12 cellular contexts compared by ENCODE assay signal in genomic region chr6:111691345-111692225, GRCh38.
DNase-seq lines count a peak whose midpoint lies in the region; ATAC-seq, FAIRE-seq and TF ChIP-seq lines count a peak whose summit lies in the region.
"Had no signal": no experiment of that assay in that cellular context is flagged by ENCODE, and none has a peak within 500 bp of the region (broad histone marks: within the 10 kb centered on the region; RNA-seq: fewer than 3 reads in every experiment).

No MANE protein-coding gene starts in this region.

- DNase-seq in HepG2 (ENCODE audit: low spot score) (no peak), left colon (peak; percentile 48 to 76), upper lobe of right lung (no peak), SKM-1 treated with dmso at 0.1 percent for 144 hours (lab: John Stamatoyannopoulos, UW; ENCODE audit: unreplicated experiment) (no peak)
- DNase-seq in activated naive CD8-positive, alpha-beta T cell treated with anti-CD3 and anti-CD28 coated beads, Interleukin-2, amount 10 ng/mL, durations not matched to agents 7 days and 5 days: no peak
- DNase-seq: COR-L47; NCI-H510A; stimulated activated naive CD4-positive, alpha-beta T cell treated with Interleukin-2 at 50 U/mL for 16 hours had no signal

- POLR2A ChIA-PET in HepG2 (lab: Yijun Ruan, JAX): no interaction called here
- POLR2A ChIA-PET in activated naive CD8-positive, alpha-beta T cell treated with anti-CD3 and anti-CD28 coated beads, Interleukin-2, amount 10 ng/mL, durations not matched to agents 7 days and 5 days (lab: Charles Lee): no interaction called here

- H3K36me3 ChIP-seq in liver (ENCODE audit: control insufficient read depth in 4 of 4, insufficient read depth in 3 of 4, low read depth in 1 of 4, low read length in 3 of 4): no peaks in the 10 kb centered on the region
- H3K36me3 ChIP-seq in HepG2 (replicated peaks in 1 of 2; ENCODE audit: control insufficient read depth in 1 of 2, insufficient read depth in 2 of 2, low read length in 2 of 2): peaks cover 4 to 7% of the 10 kb centered on the region in 2 experiments; a peak in 1 of 5 replicates
- H3K36me3 ChIP-seq in upper lobe of right lung: peaks cover 30% of the 10 kb centered on the region

- H3K27ac ChIP-seq in liver (ENCODE audit: low read depth in 1 of 2, low read length in 2 of 2): peak overlapping the region; percentile 77 to 80
- no peak overlapping the region for H3K27ac ChIP-seq in HepG2 (ENCODE audit: extremely low read length, insufficient read depth, low read length)
- H3K27ac ChIP-seq in upper lobe of right lung: peak overlapping the region; percentile 26

- TF ChIP-seq POLR2A in HepG2 (IDR thresholded peaks at IDR 0.05; ENCODE audit: insufficient read depth in 1 of 2, low read depth in 2 of 2, low read length in 2 of 2): no peak

- H3K36me3 Mint-ChIP-seq in activated naive CD8-positive, alpha-beta T cell treated with anti-CD3 and anti-CD28 coated beads, Interleukin-2, amount 10 ng/mL, durations not matched to agents 7 days and 5 days: peaks cover 40% of the 10 kb centered on the region

- H3K4me3 ChIP-seq in liver (ENCODE audit: low read depth in 1 of 3, low read length in 3 of 3): no peak overlapping the region
- H3K4me3 ChIP-seq in HepG2 (replicated peaks in 1 of 3; ENCODE audit: insufficient read depth in 1 of 3, low read depth in 2 of 3, low read length in 3 of 3): no peak overlapping the region
- H3K4me3 ChIP-seq in upper lobe of right lung: no peak overlapping the region

- TF ChIP-seq CTCF in liver (IDR thresholded peaks at IDR 0.05; ENCODE audit: low read depth, low read length, missing input control): no peak
- no peak for TF ChIP-seq CTCF in HepG2 (CRISPR knock-in tag; IDR thresholded peaks at IDR 0.05)
- TF ChIP-seq CTCF in upper lobe of right lung (IDR thresholded peaks at IDR 0.05): no peak

- H2AFZ ChIP-seq in HepG2 (ENCODE audit: low read length): no peak overlapping the region

- WGBS in liver: 83% methylated on average over 7 of the region's 7 CpGs
- WGBS in HepG2 (ENCODE audit: low lambda C conversion rate): 91% methylated on average over 7 of the region's 7 CpGs

- no peaks in the 10 kb centered on the region for H3K27me3 Mint-ChIP-seq in activated naive CD8-positive, alpha-beta T cell treated with anti-CD3 and anti-CD28 coated beads, Interleukin-2, amount 10 ng/mL, durations not matched to agents 7 days and 5 days

- H3K4me1 ChIP-seq in liver (ENCODE audit: control insufficient read depth in 4 of 4, insufficient read depth in 4 of 4, low read length in 3 of 4) (peaks cover 7 to 35% (median 20%) of the 10 kb centered on the region in 4 donors), HepG2 (ENCODE audit: insufficient read depth, low read length) (peaks cover 32% of the 10 kb centered on the region), upper lobe of right lung (peaks cover 12% of the 10 kb centered on the region)

- no peak overlapping the region for H3K4me3 Mint-ChIP-seq in activated naive CD8-positive, alpha-beta T cell treated with anti-CD3 and anti-CD28 coated beads, Interleukin-2, amount 10 ng/mL, durations not matched to agents 7 days and 5 days

- no peak for FAIRE-seq in HepG2 (lab: Jason Lieb, UNC)
- FAIRE-seq: H54 had no signal

- peak overlapping the region; percentile 39 for H3K27ac Mint-ChIP-seq in activated naive CD8-positive, alpha-beta T cell treated with anti-CD3 and anti-CD28 coated beads, Interleukin-2, amount 10 ng/mL, durations not matched to agents 7 days and 5 days

- TF ChIP-seq EP300 in HepG2 (IDR thresholded peaks at IDR 0.05; ENCODE audit: low read depth in 2 of 2, low read length in 2 of 2) (no peak), HepG2 (CRISPR knock-in tag; IDR thresholded peaks at IDR 0.05; ENCODE audit: borderline replicate concordance) (no peak)

- no TSS peak for BruUV-seq in HepG2 (replicated peaks; lab: Mats Ljungman, UMichigan)

- in situ Hi-C loops in HepG2 (cut with HindIII; ENCODE audit: extremely low pct_ligation_motif_present, low pct_unique_long_range_greater_than_20kb): no loop called here

- CTCF ChIA-PET in HepG2 (lab: Yijun Ruan, JAX; ENCODE audit: low intra/inter-chr PET ratio, low total read pairs): no interaction called here

- peaks cover 15% of the 10 kb centered on the region for H3K4me1 Mint-ChIP-seq in activated naive CD8-positive, alpha-beta T cell treated with anti-CD3 and anti-CD28 coated beads, Interleukin-2, amount 10 ng/mL, durations not matched to agents 7 days and 5 days

- ATAC-seq in HepG2 (no peak), left colon (peak; percentile 57), upper lobe of right lung (peak; percentile 16), GM19467 (IDR thresholded peaks at IDR 0.05; ENCODE audit: unreplicated experiment) (no peak), GM21381 (IDR thresholded peaks at IDR 0.05; ENCODE audit: unreplicated experiment) (no peak)
- ATAC-seq in activated naive CD8-positive, alpha-beta T cell treated with anti-CD3 and anti-CD28 coated beads, Interleukin-2, amount 10 ng/mL, durations not matched to agents 7 days and 5 days (ENCODE audit: low read depth): no peak

- no peak overlapping the region for H3K4me2 ChIP-seq in HepG2 (ENCODE audit: low read depth, low read length)

- H3K9ac ChIP-seq in liver (ENCODE audit: low read depth in 1 of 2, low read length in 2 of 2): no peak overlapping the region
- H3K9ac ChIP-seq in HepG2 (ENCODE audit: insufficient read depth, low read depth, low read length): no peak overlapping the region

- no peaks in the 10 kb centered on the region for H3K9me3 Mint-ChIP-seq in activated naive CD8-positive, alpha-beta T cell treated with anti-CD3 and anti-CD28 coated beads, Interleukin-2, amount 10 ng/mL, durations not matched to agents 7 days and 5 days

- H4K20me1 ChIP-seq in HepG2 (ENCODE audit: insufficient read depth, low read length): no peaks in the 10 kb centered on the region

- intact Hi-C loops in HepG2 (cut with micrococcal nuclease; ENCODE audit: unreplicated experiment) (no loop called here), left colon (cut with DNase I, micrococcal nuclease) (no loop called here), upper lobe of right lung (cut with DNase I) (no loop called here)

- no peak for TF ChIP-seq RAD21 in liver (IDR thresholded peaks at IDR 0.05)
- TF ChIP-seq RAD21 in HepG2 (CRISPR knock-in tag; IDR thresholded peaks at IDR 0.05): no peak

- no peaks in the 10 kb centered on the region for H3K27me3 ChIP-seq in liver (ENCODE audit: control insufficient read depth in 4 of 4, insufficient read depth in 4 of 4, low read length in 3 of 4)
- H3K27me3 ChIP-seq in HepG2 (ENCODE audit: control insufficient read depth in 1 of 2, insufficient read depth in 2 of 2, low read length in 2 of 2): no peaks in the 10 kb centered on the region
- no peaks in the 10 kb centered on the region for H3K27me3 ChIP-seq in upper lobe of right lung

- no peaks in the 10 kb centered on the region for H3K79me2 ChIP-seq in HepG2 (ENCODE audit: insufficient read depth, low read length)

- H3K9me3 ChIP-seq in liver (ENCODE audit: control insufficient read depth in 4 of 4, low read length in 3 of 4): no peaks in the 10 kb centered on the region
- no peaks in the 10 kb centered on the region for H3K9me3 ChIP-seq in HepG2 (ENCODE audit: low read length)
- no peaks in the 10 kb centered on the region for H3K9me3 ChIP-seq in upper lobe of right lung

TF ChIP-seq in liver, 16 proteins besides CTCF, POLR2A, EP300 and RAD21:
- TF ChIP-seq, protein P1, sequence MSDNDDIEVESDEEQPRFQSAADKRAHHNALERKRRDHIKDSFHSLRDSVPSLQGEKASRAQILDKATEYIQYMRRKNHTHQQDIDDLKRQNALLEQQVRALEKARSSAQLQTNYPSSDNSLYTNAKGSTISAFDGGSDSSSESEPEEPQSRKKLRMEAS (IDR thresholded peaks at IDR 0.05): no peak
- TF ChIP-seq TAF1 (conservative IDR thresholded peaks at IDR 0.05) (no peak), FOXA1 (IDR thresholded peaks at IDR 0.05) (no peak)

TF ChIP-seq in HepG2, 621 proteins besides CTCF, POLR2A, EP300 and RAD21:
- TF ChIP-seq ATF4 (CRISPR knock-in tag; IDR thresholded peaks at IDR 0.05) (no peak), SP140L (CRISPR knock-in tag; IDR thresholded peaks at IDR 0.05; ENCODE audit: borderline replicate concordance) (no peak)

Comparison
In these comparisons a context has a peak if more than half of its experiments do, and no peak if none do; other contexts are left out.
1. ATAC-seq: peak in left colon (single experiment) and upper lobe of right lung (single experiment); none in HepG2 (single experiment), activated naive CD8-positive, alpha-beta T cell treated with anti-CD3 and anti-CD28 coated beads, Interleukin-2, amount 10 ng/mL, durations not matched to agents 7 days and 5 days (single experiment), GM19467 (single experiment) and GM21381 (single experiment).
2. DNase-seq: peak in left colon (2 of 2); none in HepG2 (single experiment), activated naive CD8-positive, alpha-beta T cell treated with anti-CD3 and anti-CD28 coated beads, Interleukin-2, amount 10 ng/mL, durations not matched to agents 7 days and 5 days (single experiment), upper lobe of right lung (single experiment) and SKM-1 treated with dmso at 0.1 percent for 144 hours (single experiment).